ENCODE assay signal across 1 cellular context in the genomic region with DNA sequence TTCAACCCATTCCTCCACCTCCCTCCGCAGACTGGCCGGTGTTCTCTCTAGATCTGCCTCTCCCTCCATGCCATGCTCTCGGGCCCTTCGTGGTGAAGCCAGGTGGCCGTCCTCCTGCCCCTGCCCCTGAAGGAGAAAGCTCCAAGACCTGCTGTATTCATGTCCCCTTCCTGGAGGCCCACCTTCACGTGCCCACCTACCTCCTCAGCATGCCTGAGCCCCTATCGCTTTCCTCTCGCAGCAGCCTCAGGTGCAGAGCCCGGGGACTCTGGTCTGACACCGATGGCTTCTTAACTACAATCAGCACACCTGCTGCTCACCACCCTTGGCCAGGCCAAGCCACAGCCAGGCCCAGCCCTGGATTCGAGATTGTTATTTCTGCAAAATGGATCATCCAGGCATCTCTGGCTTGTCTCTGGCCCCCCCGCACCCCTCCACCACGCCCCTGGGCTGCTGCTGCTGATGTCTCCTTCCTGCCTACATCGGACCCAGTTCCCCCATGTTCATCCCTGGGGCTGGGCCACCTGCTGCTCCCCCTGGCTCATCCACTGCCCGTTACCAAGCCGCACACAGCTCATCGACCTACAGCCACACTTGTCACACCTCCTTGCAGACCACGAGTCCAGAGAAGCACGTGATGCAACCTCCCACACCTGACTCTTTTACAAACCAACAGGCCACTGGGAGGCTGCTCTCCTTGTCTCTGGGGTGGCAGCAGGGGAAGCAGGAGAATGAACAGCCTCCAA.
TF ChIP-seq lines count a peak whose summit lies in the region.

No MANE protein-coding gene starts in this region.

TF ChIP-seq in GM23338, 12 proteins besides CTCF, POLR2A, EP300 and RAD21 (continued from another document):
- TF ChIP-seq EZH2phosphoT487 (IDR thresholded peaks at IDR 0.05; ENCODE audit: unreplicated experiment) (no peak), JUNB (IDR thresholded peaks at IDR 0.05; ENCODE audit: unreplicated experiment) (no peak)
